ENCODE assay signal across 6 cellular contexts in genomic region chr13:66847541-66847940, GRCh38.
"Had no signal": no experiment of that assay in that cellular context is flagged by ENCODE, and none has a peak within 500 bp of the region (broad histone marks: within the 10 kb centered on the region; RNA-seq: fewer than 3 reads in every experiment).

No MANE protein-coding gene starts in this region.

- ATAC-seq: HepG2, K562 had no signal

- H3K4me3 ChIP-seq: K562 had no signal

- H3K27ac ChIP-seq: HL-60 had no signal

- FAIRE-seq: HepG2, HTR-8/SVneo, K562 had no signal

- DNase-seq: IMR-90, KBM-7 had no signal
